ENCODE assay signal across 15 cellular contexts in the genomic region with DNA sequence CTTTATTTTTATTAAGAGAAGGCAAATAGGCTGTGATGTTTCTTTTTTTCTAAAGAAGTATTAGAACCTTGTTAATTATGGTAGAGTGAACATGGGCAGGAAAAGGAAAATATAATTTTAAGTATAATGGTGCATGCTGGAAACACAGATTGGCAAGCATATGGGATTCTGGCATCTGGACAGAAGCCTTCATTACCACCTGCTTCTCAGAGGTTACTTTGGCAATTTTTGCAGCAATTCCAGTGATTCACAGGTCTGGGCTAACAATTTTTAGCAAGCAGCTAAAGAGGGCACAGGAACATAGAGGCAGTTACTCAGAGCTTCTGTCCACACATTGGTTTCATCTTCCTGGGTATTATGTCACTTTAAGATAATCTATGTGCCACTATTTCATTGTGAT.
DNase-seq lines count a peak whose midpoint lies in the region; ATAC-seq lines count a peak whose summit lies in the region.
"Had no signal": no experiment of that assay in that cellular context is flagged by ENCODE, and none has a peak within 500 bp of the region (broad histone marks: within the 10 kb centered on the region; RNA-seq: fewer than 3 reads in every experiment).

No MANE protein-coding gene starts in this region.

- ATAC-seq in GM18858 (IDR thresholded peaks at IDR 0.05; ENCODE audit: unreplicated experiment) (no peak), HG03442 (IDR thresholded peaks at IDR 0.05; ENCODE audit: unreplicated experiment) (no peak), GM21737 (IDR thresholded peaks at IDR 0.05; ENCODE audit: unreplicated experiment) (no peak)

- peak; percentile 2 for DNase-seq in M059J (ENCODE audit: low read depth)
- DNase-seq in NCI-H446 (lab: John Stamatoyannopoulos, UW): peak; percentile 84 to 98
- peak; percentile 26 for DNase-seq in fibroblast of gingiva (ENCODE audit: low read depth)
- peak; percentile 3 for DNase-seq in occipital lobe (lab: John Stamatoyannopoulos, UW)
- DNase-seq in NCI-H2029 treated with DMSO at 0.1 percent for 48 hours (lab: John Stamatoyannopoulos, UW): no peak
- DNase-seq: ACHN, GDM1, H9, Karpas-422, NCI-H187, NCI-H748 treated with DMSO at 0.1 percent for 48 hours, SHP77 had no signal
